ENCODE assay signal across 1 cellular context in genomic region chr12:124734224-124734788, GRCh38.
TF ChIP-seq lines count a peak whose summit lies in the region.

No MANE protein-coding gene starts in this region.

TF ChIP-seq in K562, 482 proteins besides CTCF, POLR2A, EP300 and RAD21 (continued from another document and continues in another):
- peak; percentile 43; the same call in 1 of the 2 replicates for TF ChIP-seq USF2 (CRISPR knock-in tag; IDR thresholded peaks at IDR 0.05)
- no peak for TF ChIP-seq ESRRB (CRISPR knock-in tag; IDR thresholded peaks at IDR 0.05; ENCODE audit: borderline replicate concordance)
- TF ChIP-seq BCL6 (CRISPR knock-in tag; IDR thresholded peaks at IDR 0.05): no peak
- no peak for TF ChIP-seq XRCC5 (IDR thresholded peaks at IDR 0.05; ENCODE audit: low read depth, low read length)
- TF ChIP-seq ZNF551 (CRISPR knock-in tag; IDR thresholded peaks at IDR 0.05): no peak
- no peak for TF ChIP-seq SUPT5H (IDR thresholded peaks at IDR 0.05)
- TF ChIP-seq KHSRP (IDR thresholded peaks at IDR 0.05): no peak
- TF ChIP-seq ZNF764 (CRISPR knock-in tag; IDR thresholded peaks at IDR 0.05; ENCODE audit: low read depth): no peak
- peak; percentile 26; the same call in 1 of the 2 replicates for TF ChIP-seq BHLHE40 (IDR thresholded peaks at IDR 0.05; ENCODE audit: low read length)
- no peak for TF ChIP-seq RFX5 (IDR thresholded peaks at IDR 0.05; ENCODE audit: low read depth, low read length)
- TF ChIP-seq ESRRA (IDR thresholded peaks at IDR 0.05; ENCODE audit: borderline replicate concordance, low read depth): peak; percentile 42; the same call in 1 of the 2 replicates
- peak; percentile 31; the same call in 1 of the 2 replicates for TF ChIP-seq PHF8 (IDR thresholded peaks at IDR 0.05; ENCODE audit: borderline replicate concordance, low read length)
- no peak for TF ChIP-seq ZNF766 (CRISPR knock-in tag; conservative IDR thresholded peaks at IDR 0.05)
- TF ChIP-seq SMARCE1 (IDR thresholded peaks at IDR 0.05): peak; percentile 20; the same call in 1 of the 2 replicates
- TF ChIP-seq CREM (IDR thresholded peaks at IDR 0.05; ENCODE audit: low read depth): peak; percentile 44; the same call in 1 of the 2 replicates
- TF ChIP-seq ZNF436 (CRISPR knock-in tag; IDR thresholded peaks at IDR 0.05): no peak
- peak; percentile 53; the same call in 1 of the 2 replicates for TF ChIP-seq CREB1 (IDR thresholded peaks at IDR 0.05)
- peak; percentile 71 for TF ChIP-seq CREB1 (CRISPR knock-in tag; IDR thresholded peaks at IDR 0.05)
- no peak for TF ChIP-seq MTA2 (IDR thresholded peaks at IDR 0.05; ENCODE audit: low read depth)
- peak; percentile 52 for TF ChIP-seq CEBPB (tag; IDR thresholded peaks at IDR 0.05)
- TF ChIP-seq C11orf30 (IDR thresholded peaks at IDR 0.05; ENCODE audit: low read depth): no peak
- TF ChIP-seq MEF2A (IDR thresholded peaks at IDR 0.05; ENCODE audit: control insufficient read depth, low read depth, low read length): no peak
- TF ChIP-seq CTBP1 (IDR thresholded peaks at IDR 0.05; ENCODE audit: borderline replicate concordance): peak; percentile 69
- peak; percentile 52 for TF ChIP-seq ZNF121 (CRISPR knock-in tag; conservative IDR thresholded peaks at IDR 0.05)
- TF ChIP-seq CXXC5 (CRISPR knock-in tag; IDR thresholded peaks at IDR 0.05): peak; percentile 39; the same call in 1 of the 2 replicates
- TF ChIP-seq NRF1 (conservative IDR thresholded peaks at IDR 0.05 in 1 of 2, IDR thresholded peaks at IDR 0.05 in 1 of 2): peak; percentile 48 to 59; a peak in 3 of 4 replicates
- 0 out of 2 replicates have a peak, but pooled peaks have one; percentile 29 for TF ChIP-seq LCOR (CRISPR knock-in tag; IDR thresholded peaks at IDR 0.05)
- peak; percentile 76; the same call in 1 of the 2 replicates for TF ChIP-seq ZNF12 (CRISPR knock-in tag; IDR thresholded peaks at IDR 0.05)
- no peak; the same call in 1 of the 2 replicates for TF ChIP-seq MAX (CRISPR knock-in tag; IDR thresholded peaks at IDR 0.05)
- no peak; a peak in 1 of 4 replicates for TF ChIP-seq KDM4B (IDR thresholded peaks at IDR 0.05; ENCODE audit: borderline replicate concordance in 2 of 2, low read depth in 1 of 2)
- TF ChIP-seq E2F1 (CRISPR knock-in tag; IDR thresholded peaks at IDR 0.05): no peak
- no peak for TF ChIP-seq TCFL5 (CRISPR knock-in tag; conservative IDR thresholded peaks at IDR 0.05)
- 0 out of 2 replicates have a peak, but pooled peaks have one; percentile 39 for TF ChIP-seq SMAD4 (CRISPR knock-in tag; conservative IDR thresholded peaks at IDR 0.05)
- TF ChIP-seq SMARCA4 (IDR thresholded peaks at IDR 0.05): no peak
- TF ChIP-seq HDAC8 (tag; IDR thresholded peaks at IDR 0.05): no peak
- TF ChIP-seq NCOR1 (IDR thresholded peaks at IDR 0.05): no peak
- TF ChIP-seq EWSR1 (IDR thresholded peaks at IDR 0.05; ENCODE audit: borderline replicate concordance, low read depth, partially characterized antibody): no peak
- TF ChIP-seq ZBTB7A (IDR thresholded peaks at IDR 0.05; ENCODE audit: borderline replicate concordance, control insufficient read depth, low read depth, low read length): 0 out of 2 replicates have a peak, but pooled peaks have one; percentile 46
- TF ChIP-seq STAG1 (CRISPR knock-in tag; IDR thresholded peaks at IDR 0.05; ENCODE audit: borderline replicate concordance): no peak
- TF ChIP-seq XRCC4 (IDR thresholded peaks at IDR 0.05; ENCODE audit: extremely low read depth, insufficient read depth, insufficient read length): no peak
- TF ChIP-seq SREBF1 (IDR thresholded peaks at IDR 0.05; ENCODE audit: borderline replicate concordance, low read depth, low read length): no peak
- no peak for TF ChIP-seq HOXB6 (CRISPR knock-in tag; IDR thresholded peaks at IDR 0.05; ENCODE audit: borderline replicate concordance)
- TF ChIP-seq CHAMP1 (IDR thresholded peaks at IDR 0.05): no peak
- TF ChIP-seq MNT (conservative IDR thresholded peaks at IDR 0.05): 0 out of 4 replicates have a peak, but pooled peaks have one; percentile 16 to 43
- TF ChIP-seq TRIM28 (IDR thresholded peaks at IDR 0.05): no peak
- no peak for TF ChIP-seq IRF9 (tag; IDR thresholded peaks at IDR 0.05)
- no peak for TF ChIP-seq HDGF (IDR thresholded peaks at IDR 0.05)
- TF ChIP-seq HDAC2 (IDR thresholded peaks at IDR 0.05): 0 out of 2 replicates have a peak, but pooled peaks have one; percentile 30
- no peak for TF ChIP-seq SETDB1 (IDR thresholded peaks at IDR 0.05; ENCODE audit: low read length)
- TF ChIP-seq ID3 (CRISPR knock-in tag; IDR thresholded peaks at IDR 0.05): no peak
- peak; percentile 65; the same call in 1 of the 2 replicates for TF ChIP-seq ID3 (tag; IDR thresholded peaks at IDR 0.05)
- TF ChIP-seq RAD51 (IDR thresholded peaks at IDR 0.05; ENCODE audit: borderline replicate concordance, low read depth): peak; percentile 64
- no peak for TF ChIP-seq ZNF584 (CRISPR knock-in tag; IDR thresholded peaks at IDR 0.05; ENCODE audit: low read depth)
- TF ChIP-seq BCOR (IDR thresholded peaks at IDR 0.05): 0 out of 2 replicates have a peak, but pooled peaks have one; percentile 50
- TF ChIP-seq ZFPM2 (CRISPR knock-in tag; IDR thresholded peaks at IDR 0.05): no peak
- TF ChIP-seq KAT2B (IDR thresholded peaks at IDR 0.05; ENCODE audit: low read depth, low read length): no peak
- TF ChIP-seq SREBF2 (CRISPR knock-in tag; IDR thresholded peaks at IDR 0.05): no peak
- no peak for TF ChIP-seq NELFE (IDR thresholded peaks at IDR 0.05; ENCODE audit: insufficient read depth, insufficient read length)
- TF ChIP-seq DLX4 (CRISPR knock-in tag; IDR thresholded peaks at IDR 0.05): no peak
- TF ChIP-seq ZNF212 (CRISPR knock-in tag; IDR thresholded peaks at IDR 0.05): no peak
- TF ChIP-seq ZNF24 (IDR thresholded peaks at IDR 0.05): 0 out of 2 replicates have a peak, but pooled peaks have one; percentile 17
- TF ChIP-seq EP400 (IDR thresholded peaks at IDR 0.05): peak; percentile 30; the same call in 1 of the 2 replicates
- TF ChIP-seq MLLT1 (IDR thresholded peaks at IDR 0.05): 0 out of 4 replicates have a peak, but pooled peaks of 1 of the 2 experiments have one; percentile 16
- TF ChIP-seq NFXL1 (CRISPR knock-in tag; IDR thresholded peaks at IDR 0.05): no peak
- no peak for TF ChIP-seq TEAD2 (tag; IDR thresholded peaks at IDR 0.05)
- TF ChIP-seq MXI1 (IDR thresholded peaks at IDR 0.05; ENCODE audit: low read depth, low read length): no peak
- no peak for TF ChIP-seq ZNF274 (IDR thresholded peaks at IDR 0.05; ENCODE audit: borderline replicate concordance, low read depth, low read length)
- no peak for TF ChIP-seq ZNF778 (CRISPR knock-in tag; IDR thresholded peaks at IDR 0.05)
- TF ChIP-seq RBM17 (IDR thresholded peaks at IDR 0.05; ENCODE audit: borderline replicate concordance, low read depth, low read length): no peak
- no peak for TF ChIP-seq FOXJ2 (tag; IDR thresholded peaks at IDR 0.05)
- TF ChIP-seq MYC (IDR thresholded peaks at IDR 0.05; ENCODE audit: low read depth, low read length): peak; percentile 63; the same call in 1 of the 2 replicates
- no peak for TF ChIP-seq MYC (CRISPR knock-in tag; IDR thresholded peaks at IDR 0.05; ENCODE audit: borderline replicate concordance, low read depth)
- peak; percentile 67; the same call in 1 of the 2 replicates for TF ChIP-seq MITF (IDR thresholded peaks at IDR 0.05)
- no peak for TF ChIP-seq NUFIP1 (IDR thresholded peaks at IDR 0.05; ENCODE audit: partially characterized antibody)
- no peak for TF ChIP-seq ELF1 (tag; IDR thresholded peaks at IDR 0.05)
- TF ChIP-seq IFI16 (CRISPR knock-in tag; IDR thresholded peaks at IDR 0.05): no peak
- TF ChIP-seq DPF2 (IDR thresholded peaks at IDR 0.05): no peak
